In genomic region chr1:209692745-209693504, GRCh38 we compare ENCODE assay signal across 8 cellular contexts. TPM values are rescaled to one million over a fixed set of nuclear protein-coding genes. Genes with fewer than 3 reads are reported as not detected.
DNase-seq lines count a peak whose midpoint lies in the region; ATAC-seq, FAIRE-seq and TF ChIP-seq lines count a peak whose summit lies in the region.

No MANE protein-coding gene starts in this region.

- in situ Hi-C loops in HAP-1 (cut with MboI; ENCODE audit: low sequenced_read_pairs) = loop anchor here (10.0 kb wide), 1 partner anchor 118 kb away; no protein-coding TSS in a partner anchor

- DNase-seq in DMS153 treated with DMSO at 0.1 percent for 48 hours (lab: John Stamatoyannopoulos, UW; ENCODE audit: unreplicated experiment) = peak; percentile 91
- peak; percentile 61 to 81 for DNase-seq in HAP-1 (ENCODE audit: low spot score in 2 of 2)
- DNase-seq in NCI-H146 (lab: John Stamatoyannopoulos, UW) = peak; percentile 72
- DNase-seq in T-helper 9 cell = peak; percentile 66
- peak; percentile 34 for DNase-seq in astrocyte (ENCODE audit: low read depth)
- peak; percentile 88 for DNase-seq in hepatocyte (ENCODE audit: low spot score)
- DNase-seq in skeletal muscle cell (ENCODE audit: low read depth) = peak; percentile 61

- no peaks in the 10 kb centered on the region for H3K9me2 ChIP-seq in hepatocyte (replicated peaks; ENCODE audit: insufficient read depth)

- H3K9ac ChIP-seq in astrocyte (ENCODE audit: low read length) = no peak overlapping the region

- ATAC-seq in HG03469 (IDR thresholded peaks at IDR 0.05; ENCODE audit: unreplicated experiment) = no peak

- WGBS in hepatocyte (ENCODE audit: low lambda C conversion rate, missing lambda C conversion rate) = 1% methylated on average over 3 of the region's 3 CpGs

- no peak overlapping the region for H3K4me3 ChIP-seq in HAP-1
- no peak overlapping the region for H3K4me3 ChIP-seq in astrocyte (ENCODE audit: insufficient read depth, low read depth, low read length)
- no peak overlapping the region for H3K4me3 ChIP-seq in hepatocyte
- no peak overlapping the region for H3K4me3 ChIP-seq in skeletal muscle cell (ENCODE audit: low read depth, low read length)

- H3K27me3 ChIP-seq in HAP-1 (ENCODE audit: low read depth) (peaks cover 17% of the 10 kb centered on the region), astrocyte (ENCODE audit: insufficient read depth, low read length) (peaks cover 19% of the 10 kb centered on the region), hepatocyte (peaks cover 10% of the 10 kb centered on the region)

- peaks cover 17% of the 10 kb centered on the region for H3K4me1 Mint-ChIP-seq in astrocyte (ENCODE audit: low read depth, unreplicated experiment)

- no peak overlapping the region for H3K4me3 Mint-ChIP-seq in astrocyte (ENCODE audit: unreplicated experiment)

- H3K27me3 Mint-ChIP-seq in astrocyte (ENCODE audit: low read depth, unreplicated experiment) = peaks cover 41% of the 10 kb centered on the region

- H3K36me3 Mint-ChIP-seq in astrocyte (ENCODE audit: low read depth, unreplicated experiment) = no peaks in the 10 kb centered on the region

- H3K36me3 ChIP-seq in HAP-1 (replicated peaks) (no peaks in the 10 kb centered on the region), astrocyte (ENCODE audit: insufficient read depth, low read length) (no peaks in the 10 kb centered on the region), hepatocyte (replicated peaks; ENCODE audit: insufficient read depth, low read depth) (no peaks in the 10 kb centered on the region)

- H4K20me1 ChIP-seq in astrocyte (ENCODE audit: insufficient read depth, low read length) (no peaks in the 10 kb centered on the region), hepatocyte (ENCODE audit: insufficient read depth, poor library complexity, severe bottlenecking) (no peaks in the 10 kb centered on the region)

- H3K27ac Mint-ChIP-seq in astrocyte (ENCODE audit: unreplicated experiment) = no peak overlapping the region

- H3K27ac ChIP-seq in astrocyte (ENCODE audit: low read depth, low read length) (no peak overlapping the region), hepatocyte (no peak overlapping the region)

- H3K4me1 ChIP-seq in HAP-1 (no peaks in the 10 kb centered on the region), astrocyte (ENCODE audit: insufficient read depth, low read length) (peaks cover 7% of the 10 kb centered on the region), hepatocyte (ENCODE audit: insufficient read depth) (no peaks in the 10 kb centered on the region)

- no peaks in the 10 kb centered on the region for H3K9me3 ChIP-seq in HAP-1
- H3K9me3 ChIP-seq in astrocyte (ENCODE audit: insufficient read depth, low read depth, low read length) = no peaks in the 10 kb centered on the region
- no peaks in the 10 kb centered on the region for H3K9me3 ChIP-seq in hepatocyte (ENCODE audit: low read depth)

- TF ChIP-seq CTCF in astrocyte (IDR thresholded peaks at IDR 0.05; ENCODE audit: insufficient read depth, low read depth, low read length) (peak; percentile 88), hepatocyte (IDR thresholded peaks at IDR 0.05; ENCODE audit: poor library complexity) (peak; percentile 94)

- no peaks in the 10 kb centered on the region for H3K79me2 ChIP-seq in astrocyte (ENCODE audit: insufficient read depth, low read length)
- no peaks in the 10 kb centered on the region for H3K79me2 ChIP-seq in hepatocyte

- peak; percentile 43 for FAIRE-seq in astrocyte (lab: Jason Lieb, UNC)

- H3K4me2 ChIP-seq in astrocyte (ENCODE audit: low read length) (peak overlapping the region; percentile 38), hepatocyte (no peak overlapping the region)

- H2AFZ ChIP-seq in astrocyte (ENCODE audit: low read depth, low read length) (no peak overlapping the region), hepatocyte (no peak overlapping the region)

- H3K9me3 Mint-ChIP-seq in astrocyte (ENCODE audit: unreplicated experiment) = peaks cover 2% of the 10 kb centered on the region

RNA-seq across cellular contexts. Expression of gene HSD11B1, which starts 11.7 kb away (rescaled TPM):
- not detected in 2 replicates for total RNA-seq in astrocyte
- total RNA-seq in hepatocyte = 1.7 and 2.1 TPM in 2 replicates
- polyA plus RNA-seq in hepatocyte = not detected in 2 replicates

RNA-seq across cellular contexts. Expression of gene G0S2, which starts 17.7 kb away (rescaled TPM):
- total RNA-seq in astrocyte = 5.9 and 15.1 TPM in 2 replicates
- 37.0 and 38.3 TPM in 2 replicates for total RNA-seq in hepatocyte
- polyA plus RNA-seq in hepatocyte = 31.5 and 32.2 TPM in 2 replicates

RNA-seq across cellular contexts. Expression of gene LAMB3, which starts 40.7 kb away (rescaled TPM):
- total RNA-seq in astrocyte (4.2 and 6.1 TPM in 2 replicates), hepatocyte (63.7 and 76.9 TPM in 2 replicates)
- 48.8 and 55.9 TPM in 2 replicates for polyA plus RNA-seq in hepatocyte

Comparison
In these comparisons a context has a peak if more than half of its experiments do, and no peak if none do; other contexts are left out.
1. DNase-seq: peak in every context shown above with its lines; median percentile 91 in DMS153 treated with DMSO at 0.1 percent for 48 hours; 88 in hepatocyte; 72 in NCI-H146; 71 in HAP-1; 66 in T-helper 9 cell; 61 in skeletal muscle cell; 34 in astrocyte.